In genomic region chr13:100088648-100089601, GRCh38 we compare ENCODE assay signal across 1 cellular context.
TF ChIP-seq lines count a peak whose summit lies in the region.

PCCA (plus strand) TSS chr13:100089093; CDS start chr13:100089121, 28 bp downstream.

TF ChIP-seq in K562, 482 proteins besides CTCF, POLR2A, EP300 and RAD21 (continued from another document and continues in another):
- TF ChIP-seq TSHZ1 (CRISPR knock-in tag; IDR thresholded peaks at IDR 0.05) = no peak
- no peak for TF ChIP-seq PATZ1 (CRISPR knock-in tag; IDR thresholded peaks at IDR 0.05; ENCODE audit: borderline replicate concordance)
- TF ChIP-seq CUX1 (CRISPR knock-in tag; IDR thresholded peaks at IDR 0.05) = no peak
- TF ChIP-seq ZNF609 (CRISPR knock-in tag; IDR thresholded peaks at IDR 0.05; ENCODE audit: borderline replicate concordance) = no peak
- no peak for TF ChIP-seq HLTF (IDR thresholded peaks at IDR 0.05)
- TF ChIP-seq TCFL5 (CRISPR knock-in tag; conservative IDR thresholded peaks at IDR 0.05) = no peak
- TF ChIP-seq XRCC4 (IDR thresholded peaks at IDR 0.05; ENCODE audit: extremely low read depth, insufficient read depth, insufficient read length) = no peak
- TF ChIP-seq CGGBP1 (CRISPR knock-in tag; IDR thresholded peaks at IDR 0.05) = no peak
- no peak for TF ChIP-seq ETV6 (IDR thresholded peaks at IDR 0.05; ENCODE audit: borderline replicate concordance in 1 of 2, low read depth in 2 of 2, low read length in 1 of 2)
- TF ChIP-seq ETV6 (CRISPR knock-in tag; IDR thresholded peaks at IDR 0.05; ENCODE audit: borderline replicate concordance) = no peak
- no peak for TF ChIP-seq HNRNPL (IDR thresholded peaks at IDR 0.05; ENCODE audit: low read depth, low read length)
- TF ChIP-seq NFIC (IDR thresholded peaks at IDR 0.05) = no peak
- TF ChIP-seq IRF9 (tag; IDR thresholded peaks at IDR 0.05) = no peak
- no peak for TF ChIP-seq HES1 (IDR thresholded peaks at IDR 0.05; ENCODE audit: low read depth)
- TF ChIP-seq E2F8 (IDR thresholded peaks at IDR 0.05; ENCODE audit: low read depth, partially characterized antibody) = no peak
- TF ChIP-seq MTA1 (IDR thresholded peaks at IDR 0.05; ENCODE audit: borderline replicate concordance) = no peak
- TF ChIP-seq ZKSCAN1 (IDR thresholded peaks at IDR 0.05; ENCODE audit: low read depth, low read length) = no peak
- TF ChIP-seq ARHGAP35 (IDR thresholded peaks at IDR 0.05; ENCODE audit: partially characterized antibody) = no peak
- no peak for TF ChIP-seq FOXJ3 (CRISPR knock-in tag; IDR thresholded peaks at IDR 0.05)
- TF ChIP-seq NBN (IDR thresholded peaks at IDR 0.05; ENCODE audit: low read depth) = no peak
- TF ChIP-seq ZBTB8A (IDR thresholded peaks at IDR 0.05; ENCODE audit: partially characterized antibody) = no peak
- TF ChIP-seq POLR2G (IDR thresholded peaks at IDR 0.05; ENCODE audit: low read depth, low read length) = peak; percentile 94
- TF ChIP-seq FOXK1 (CRISPR knock-in tag; IDR thresholded peaks at IDR 0.05; ENCODE audit: borderline replicate concordance) = no peak
- no peak for TF ChIP-seq NCOA4 (IDR thresholded peaks at IDR 0.05; ENCODE audit: partially characterized antibody)
- no peak for TF ChIP-seq RAD51 (IDR thresholded peaks at IDR 0.05; ENCODE audit: borderline replicate concordance, low read depth)
- no peak for TF ChIP-seq DEAF1 (CRISPR knock-in tag; IDR thresholded peaks at IDR 0.05)
- TF ChIP-seq NFE2 (IDR thresholded peaks at IDR 0.05; ENCODE audit: low read depth) = no peak
- TF ChIP-seq SRSF7 (optimal IDR thresholded peaks at IDR 0.05; ENCODE audit: low read depth, low read length) = no peak
- TF ChIP-seq CBX5 (IDR thresholded peaks at IDR 0.05; ENCODE audit: borderline replicate concordance, low read depth) = no peak
- TF ChIP-seq NFYB (IDR thresholded peaks at IDR 0.05; ENCODE audit: extremely low read depth, insufficient read length) = no peak
- peak; percentile 81 for TF ChIP-seq HNRNPLL (IDR thresholded peaks at IDR 0.05; ENCODE audit: low read depth, low read length, poor library complexity, severe bottlenecking)
- no peak for TF ChIP-seq FOS (IDR thresholded peaks at IDR 0.05; ENCODE audit: extremely low read depth, insufficient read length)
- TF ChIP-seq SAFB2 (IDR thresholded peaks at IDR 0.05; ENCODE audit: borderline replicate concordance, low read depth, low read length, severe bottlenecking) = no peak
- TF ChIP-seq KHSRP (IDR thresholded peaks at IDR 0.05) = no peak
- no peak for TF ChIP-seq STAT5A (IDR thresholded peaks at IDR 0.05; ENCODE audit: borderline replicate concordance, low read length)
- TF ChIP-seq SMAD3 (CRISPR knock-in tag; conservative IDR thresholded peaks at IDR 0.05) = no peak
- no peak for TF ChIP-seq TAL1 (IDR thresholded peaks at IDR 0.05)
- TF ChIP-seq CREM (IDR thresholded peaks at IDR 0.05; ENCODE audit: low read depth) = peak; percentile 33; the same call in 1 of the 2 replicates
- TF ChIP-seq ZNF830 (CRISPR knock-in tag; IDR thresholded peaks at IDR 0.05) = no peak
- TF ChIP-seq BHLHE40 (IDR thresholded peaks at IDR 0.05; ENCODE audit: low read length) = 0 out of 2 replicates have a peak, but pooled peaks have one; percentile 24
